ENCODE assay signal across 20 cellular contexts in the genomic region with DNA sequence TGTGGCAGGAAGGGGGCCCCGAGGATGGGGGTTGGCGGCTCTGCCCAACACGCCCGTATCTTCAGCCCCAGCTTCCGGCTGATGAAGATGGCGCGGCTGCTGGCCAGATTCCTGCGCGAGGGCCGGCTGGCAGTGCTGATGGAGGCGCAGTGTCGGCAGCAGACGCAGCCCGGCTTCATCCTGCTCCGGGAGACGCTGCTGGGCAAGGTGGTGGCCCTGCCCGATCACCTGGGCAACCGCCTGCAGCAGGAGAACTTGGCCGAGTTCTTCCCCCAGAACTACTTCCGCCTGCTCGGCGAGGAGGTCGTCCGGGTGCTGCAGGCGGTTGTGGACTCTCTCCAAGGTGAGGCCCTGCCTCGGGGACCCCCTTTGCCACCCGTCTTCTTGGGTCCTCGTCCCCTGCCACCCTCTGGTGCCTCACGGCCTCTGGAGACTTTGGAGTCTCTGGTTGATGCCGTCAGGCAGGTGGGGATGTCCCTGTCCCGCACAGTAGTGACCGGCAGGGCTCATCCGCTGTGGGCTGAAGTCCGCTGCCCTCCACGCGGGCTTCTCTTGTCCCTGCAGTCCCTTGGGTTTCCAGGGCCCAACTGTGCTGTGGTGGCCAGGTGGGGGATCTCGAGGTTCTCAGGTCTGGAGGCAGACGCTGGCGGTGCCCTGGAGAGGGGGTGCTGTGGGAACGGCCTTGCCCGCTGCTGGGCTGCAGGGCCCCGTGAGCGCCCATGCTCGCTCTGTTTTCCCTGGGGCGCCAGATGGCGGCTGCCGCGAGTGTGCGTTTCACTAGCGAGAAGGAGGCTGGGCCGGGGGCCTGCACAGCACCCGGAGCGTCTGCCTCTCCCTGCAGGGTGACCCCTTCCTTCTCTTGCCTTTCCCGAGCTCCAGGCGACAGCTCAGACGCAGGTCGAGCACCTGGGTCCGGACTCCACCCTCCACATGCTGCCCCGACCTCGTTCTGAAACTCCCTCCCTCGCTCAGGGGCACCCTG. TPM values are rescaled to one million over a fixed set of nuclear protein-coding genes. Genes with fewer than 3 reads are reported as not detected.
A peak's percentile ranks its signal among the peaks of the same experiment; 100 is the strongest.
DNase-seq lines count a peak whose midpoint lies in the region; ATAC-seq and TF ChIP-seq lines count a peak whose summit lies in the region.
"Had no signal": no experiment of that assay in that cellular context is flagged by ENCODE, and none has a peak within 500 bp of the region (broad histone marks: within the 10 kb centered on the region; RNA-seq: fewer than 3 reads in every experiment).

No MANE protein-coding gene starts in this region.

- H2BK120ac ChIP-seq in trophoblast cell (ENCODE audit: insufficient read depth, low read length, poor library complexity): no peak overlapping the region

- 0 out of 2 replicates have a peak, but pooled peaks cover 6% of the 10 kb centered on the region for H3F3A ChIP-seq in GM23338 (replicated peaks; ENCODE audit: low read depth)

- no peak overlapping the region for H3K27ac Mint-ChIP-seq in activated T-cell treated with anti-CD3 and anti-CD28 coated beads, Interleukin-2, amount 50 U/mL, for 24 hours
- H3K27ac Mint-ChIP-seq in GM23338: no peak overlapping the region
- no peak overlapping the region for H3K27ac Mint-ChIP-seq in activated naive CD8-positive, alpha-beta T cell treated with anti-CD3 and anti-CD28 coated beads for 36 hours

- peaks cover 23% of the 10 kb centered on the region for H3K4me1 Mint-ChIP-seq in activated T-cell treated with anti-CD3 and anti-CD28 coated beads, Interleukin-2, amount 50 U/mL, for 24 hours (ENCODE audit: low read depth)
- peaks cover 6% of the 10 kb centered on the region; the same call in 2 of the 3 replicates for H3K4me1 Mint-ChIP-seq in GM23338
- H3K4me1 Mint-ChIP-seq in activated naive CD8-positive, alpha-beta T cell treated with anti-CD3 and anti-CD28 coated beads for 36 hours: peaks cover 8% of the 10 kb centered on the region

- peaks cover 60% of the 10 kb centered on the region for H3K36me3 Mint-ChIP-seq in activated T-cell treated with anti-CD3 and anti-CD28 coated beads, Interleukin-2, amount 50 U/mL, for 24 hours (ENCODE audit: low read depth)
- H3K36me3 Mint-ChIP-seq in GM23338 (ENCODE audit: low read depth): peaks cover 30% of the 10 kb centered on the region
- H3K36me3 Mint-ChIP-seq in activated naive CD8-positive, alpha-beta T cell treated with anti-CD3 and anti-CD28 coated beads for 36 hours: peaks cover 7% of the 10 kb centered on the region

- no peak overlapping the region for H2AK5ac ChIP-seq in trophoblast cell (ENCODE audit: low read length)

- H3K4ac ChIP-seq in trophoblast cell (ENCODE audit: low read depth, low read length): no peak overlapping the region

- H3K4me3 Mint-ChIP-seq in activated T-cell treated with anti-CD3 and anti-CD28 coated beads, Interleukin-2, amount 50 U/mL, for 24 hours: peak overlapping the region; percentile 91
- peak overlapping the region; percentile 27; the same call in 1 of the 3 replicates for H3K4me3 Mint-ChIP-seq in GM23338
- peak overlapping the region; percentile 14 for H3K4me3 Mint-ChIP-seq in activated naive CD8-positive, alpha-beta T cell treated with anti-CD3 and anti-CD28 coated beads for 36 hours

- peaks cover 10% of the 10 kb centered on the region for H3K79me1 ChIP-seq in trophoblast cell (ENCODE audit: low read length)

- H4K20me1 ChIP-seq in GM23338 (replicated peaks; ENCODE audit: insufficient read depth): no peaks in the 10 kb centered on the region

- no peak for TF ChIP-seq CTCF in GM23338 (conservative IDR thresholded peaks at IDR 0.05; ENCODE audit: low read depth in 2 of 2)

- no peak overlapping the region for H3K4me2 ChIP-seq in GM23338
- H3K4me2 ChIP-seq in trophoblast cell (ENCODE audit: low read length): no peak overlapping the region

- no peak overlapping the region for H3K27ac ChIP-seq in GM23338 (ENCODE audit: low read depth)
- no peak overlapping the region for H3K27ac ChIP-seq in trophoblast cell (ENCODE audit: low read depth, low read length)
- H3K27ac ChIP-seq: HL-60, prostate gland, testis had no signal

- H3K27me3 Mint-ChIP-seq in activated T-cell treated with anti-CD3 and anti-CD28 coated beads, Interleukin-2, amount 50 U/mL, for 24 hours: no peaks in the 10 kb centered on the region
- peaks cover 9% of the 10 kb centered on the region for H3K27me3 Mint-ChIP-seq in GM23338 (ENCODE audit: insufficient read depth, low read depth, poor library complexity)
- no peaks in the 10 kb centered on the region for H3K27me3 Mint-ChIP-seq in activated naive CD8-positive, alpha-beta T cell treated with anti-CD3 and anti-CD28 coated beads for 36 hours

- peaks cover 6% of the 10 kb centered on the region for H3K36me3 ChIP-seq in GM23338 (ENCODE audit: insufficient read depth)
- H3K36me3 ChIP-seq in trophoblast cell (ENCODE audit: control insufficient read depth in 1 of 2, insufficient read depth in 2 of 2, low read length in 2 of 2): peaks cover 54 to 58% of the 10 kb centered on the region in 2 experiments

- H4K12ac ChIP-seq in trophoblast cell (ENCODE audit: low read depth, low read length): no peak overlapping the region

- ATAC-seq in GM23338 (no peak), GM19452 (IDR thresholded peaks at IDR 0.05; ENCODE audit: unreplicated experiment) (no peak)
- ATAC-seq: mucosa of descending colon had no signal

- H3K9me3 ChIP-seq in trophoblast cell (ENCODE audit: insufficient read depth, low read depth, low read length): peaks cover 3% of the 10 kb centered on the region
- H3K9me3 ChIP-seq: mucosa of descending colon, prostate gland, testis had no signal

- peaks cover 3% of the 10 kb centered on the region; the same call in 1 of the 2 replicates for H3K79me2 ChIP-seq in GM23338 (replicated peaks; ENCODE audit: insufficient read depth)
- peaks cover 6% of the 10 kb centered on the region for H3K79me2 ChIP-seq in trophoblast cell (ENCODE audit: control insufficient read depth, insufficient read depth, low read length, poor library complexity)

- no peak overlapping the region for H2BK12ac ChIP-seq in trophoblast cell (ENCODE audit: low read length)

- no peak overlapping the region for H4K8ac ChIP-seq in trophoblast cell (ENCODE audit: low read depth, low read length)

- H2BK5ac ChIP-seq in trophoblast cell (ENCODE audit: low read depth, low read length, poor library complexity): no peak overlapping the region

- H3K14ac ChIP-seq in trophoblast cell (ENCODE audit: low read length): no peak overlapping the region

- no peaks in the 10 kb centered on the region for H3K9me3 Mint-ChIP-seq in activated T-cell treated with anti-CD3 and anti-CD28 coated beads, Interleukin-2, amount 50 U/mL, for 24 hours
- H3K9me3 Mint-ChIP-seq in GM23338: no peaks in the 10 kb centered on the region
- no peaks in the 10 kb centered on the region for H3K9me3 Mint-ChIP-seq in activated naive CD8-positive, alpha-beta T cell treated with anti-CD3 and anti-CD28 coated beads for 36 hours

- no peak overlapping the region for H4K91ac ChIP-seq in trophoblast cell (ENCODE audit: low read depth, low read length)

- no CpG with 5 or more reads among the region's 61 CpGs for WGBS in trophoblast cell (ENCODE audit: extremely low coverage, insufficient coverage, insufficient read length)

- peak; percentile 16 for DNase-seq in activated T-cell treated with anti-CD3 and anti-CD28 coated beads, Interleukin-2, amount 50 U/mL, for 24 hours
- DNase-seq in activated T-cell treated with anti-CD3 and anti-CD28 coated beads for 4 hours (no peak), GM23338 (ENCODE audit: low spot score) (no peak), trophoblast cell (no peak), D341Med (ENCODE audit: low spot score) (no peak), NCI-H748 (lab: John Stamatoyannopoulos, UW; ENCODE audit: unreplicated experiment) (no peak)
- no peak for DNase-seq in activated naive CD8-positive, alpha-beta T cell treated with anti-CD3 and anti-CD28 coated beads for 36 hours
- DNase-seq: ACHN; activated CD4-positive, CD25-positive, alpha-beta regulatory T cell treated with anti-CD3 and anti-CD28 coated beads, Interleukin-2, amount 50 U/mL, for 72 hours; Calu3; head of caudate nucleus; Kasumi-1; NCI-H526; testis had no signal

- H3K27me3 ChIP-seq in GM23338 (ENCODE audit: insufficient read depth) (no peaks in the 10 kb centered on the region), trophoblast cell (ENCODE audit: insufficient read depth, low read length) (no peaks in the 10 kb centered on the region)
- H3K27me3 ChIP-seq: testis had no signal

- H3K18ac ChIP-seq in trophoblast cell (ENCODE audit: low read length): peak overlapping the region; percentile 30

- H3K23ac ChIP-seq in trophoblast cell (ENCODE audit: low read length): no peak overlapping the region

- H3K9me2 ChIP-seq in GM23338 (ENCODE audit: insufficient read depth): no peaks in the 10 kb centered on the region

- H3K4me1 ChIP-seq in GM23338 (ENCODE audit: insufficient read depth) (0 out of 2 replicates have a peak, but pooled peaks cover 4% of the 10 kb centered on the region), trophoblast cell (ENCODE audit: control insufficient read depth in 1 of 2, insufficient read depth in 2 of 2, low read length in 2 of 2) (peaks cover 10 to 13% of the 10 kb centered on the region in 2 experiments)

- H3K4me3 ChIP-seq in GM23338 (no peak overlapping the region), trophoblast cell (ENCODE audit: low read depth, low read length) (no peak overlapping the region)
- H3K4me3 ChIP-seq: mucosa of descending colon had no signal

- H2AFZ ChIP-seq in GM23338 (no peak overlapping the region), trophoblast cell (ENCODE audit: insufficient read depth, low read length, poor library complexity) (no peak overlapping the region)

- H3K9ac ChIP-seq in trophoblast cell (ENCODE audit: low read length): no peak overlapping the region

RNA-seq across cellular contexts. Expression of a gene that starts 2.4 kb away (rescaled TPM):
- total RNA-seq in GM23338 (2014; rRNA removed; shearing (Covaris generic)): 71.7 and 76.0 TPM in 2 replicates
- 45.4 and 49.8 TPM in 2 replicates for polyA plus RNA-seq in GM23338 (2016; fragmentation: Nextera tagmentation; extraction: Ambion mirVana)
- total RNA-seq in activated naive CD8-positive, alpha-beta T cell treated with anti-CD3 and anti-CD28 coated beads for 36 hours: 10 to 100 TPM; 82.5 to 82.9 TPM
- 17.7 and 19.2 TPM in 2 replicates for polyA plus RNA-seq in trophoblast cell (2013)

RNA-seq across cellular contexts. Expression of a gene that starts 6.8 kb away (rescaled TPM):
- total RNA-seq in GM23338 (2014; rRNA removed; shearing (Covaris generic)): not detected in 2 replicates
- polyA plus RNA-seq in GM23338 (2016; fragmentation: Nextera tagmentation; extraction: Ambion mirVana): not detected in 2 replicates
- not detected for total RNA-seq in activated naive CD8-positive, alpha-beta T cell treated with anti-CD3 and anti-CD28 coated beads for 36 hours
- 0.04 TPM in 1 of 2 replicates, not detected in the other for polyA plus RNA-seq in trophoblast cell (2013)
- total RNA-seq: Calu3, esophagus mucosa, kidney epithelial cell, mucosa of descending colon had no signal

RNA-seq across cellular contexts. Expression of a gene that starts 20.7 kb away (rescaled TPM):
- total RNA-seq in GM23338 (2014; rRNA removed; shearing (Covaris generic)): 35.9 and 53.8 TPM in 2 replicates
- polyA plus RNA-seq in GM23338 (2016; fragmentation: Nextera tagmentation; extraction: Ambion mirVana): 13.8 and 17.4 TPM in 2 replicates
- total RNA-seq in activated naive CD8-positive, alpha-beta T cell treated with anti-CD3 and anti-CD28 coated beads for 36 hours: 10 to 100 TPM; 45.0 to 48.8 TPM
- polyA plus RNA-seq in trophoblast cell (2013): 41.9 and 46.1 TPM in 2 replicates

RNA-seq across cellular contexts. Expression of a gene that starts 37.9 kb away (rescaled TPM):
- 0.14 TPM in 1 of 2 replicates, not detected in the other for total RNA-seq in GM23338 (2014; rRNA removed; shearing (Covaris generic))
- 0.21 and 0.23 TPM in 2 replicates for polyA plus RNA-seq in GM23338 (2016; fragmentation: Nextera tagmentation; extraction: Ambion mirVana)
- 10 to 100 TPM; 21.2 to 23.7 TPM for total RNA-seq in activated naive CD8-positive, alpha-beta T cell treated with anti-CD3 and anti-CD28 coated beads for 36 hours
- polyA plus RNA-seq in trophoblast cell (2013): 9.6 and 10.8 TPM in 2 replicates
- total RNA-seq: Calu3 had no signal

RNA-seq across cellular contexts. Expression of a gene that starts 51.2 kb away (rescaled TPM):
- total RNA-seq in GM23338 (2014; rRNA removed; shearing (Covaris generic)): not detected in 2 replicates
- 0.31 and 0.49 TPM in 2 replicates for polyA plus RNA-seq in GM23338 (2016; fragmentation: Nextera tagmentation; extraction: Ambion mirVana)
- total RNA-seq in activated naive CD8-positive, alpha-beta T cell treated with anti-CD3 and anti-CD28 coated beads for 36 hours: 1 to 10 TPM; 1.3 TPM
- polyA plus RNA-seq in trophoblast cell (2013): 0.14 and 0.23 TPM in 2 replicates

Comparison
In these comparisons a context has a peak if more than half of its experiments do, and no peak if none do; other contexts are left out.
1. H3K4me3 Mint-ChIP-seq: peak in every context shown above with its lines; median percentile 91 in activated T-cell treated with anti-CD3 and anti-CD28 coated beads, Interleukin-2, amount 50 U/mL, for 24 hours; 27 in GM23338; 14 in activated naive CD8-positive, alpha-beta T cell treated with anti-CD3 and anti-CD28 coated beads for 36 hours.